Comparison of ENCODE assay signal across 18 cellular contexts in genomic region chr6:69285054-69285453, GRCh38.
"Had no signal": no experiment of that assay in that cellular context is flagged by ENCODE, and none has a peak within 500 bp of the region (broad histone marks: within the 10 kb centered on the region; RNA-seq: fewer than 3 reads in every experiment).

No MANE protein-coding gene starts in this region.

- DNase-seq: effector CD4-positive, alpha-beta T cell; endodermal cell; erythroblast; foreskin melanocyte; head of caudate nucleus; kidney; left cardiac atrium; left ventricle myocardium inferior; lower lobe of right lung; natural killer cell; posterior cingulate gyrus; spleen; stimulated activated CD4-positive, alpha-beta T cell treated with anti-CD3 and anti-CD28 coated beads, Interleukin-2, amount 100 ng/mL, for 24 hours; stimulated activated CD4-positive, alpha-beta T cell treated with anti-CD3 and anti-CD28 coated beads, Interleukin-4, amount 100 ng/mL, for 4 hours; stimulated activated naive B cell treated with anti-CD40 and anti-IgM and Interleukin-4, amounts not matched to agents 10 μg/mL and 1 μg/mL and 100 μg/mL, for 72 hours; stimulated activated naive CD8-positive, alpha-beta T cell treated with anti-CD3 and anti-CD28 coated beads, Interleukin-15, amount 100 ng/mL, for 72 hours; testis had no signal

- ATAC-seq: left cardiac atrium; lower lobe of right lung; natural killer cell; sciatic nerve; stimulated activated naive B cell treated with anti-CD40 and anti-IgM and Interleukin-4, amounts not matched to agents 10 μg/mL and 1 μg/mL and 100 μg/mL, for 72 hours; stimulated activated naive CD8-positive, alpha-beta T cell treated with anti-CD3 and anti-CD28 coated beads, Interleukin-15, amount 100 ng/mL, for 72 hours had no signal
